In genomic region chr11:67448220-67448609, GRCh38 we compare ENCODE assay signal across 20 cellular contexts. TPM values are rescaled to one million over a fixed set of nuclear protein-coding genes. Genes with fewer than 3 reads are reported as not detected.
A peak's percentile ranks its signal among the peaks of the same experiment; 100 is the strongest.
DNase-seq lines count a peak whose midpoint lies in the region; ATAC-seq, FAIRE-seq and TF ChIP-seq lines count a peak whose summit lies in the region.
"Had no signal": no experiment of that assay in that cellular context is flagged by ENCODE, and none has a peak within 500 bp of the region (broad histone marks: within the 10 kb centered on the region; RNA-seq: fewer than 3 reads in every experiment).

No MANE protein-coding gene starts in this region.

- no peak for DNase-seq in activated CD4-positive, alpha-beta T cell treated with anti-CD3 and anti-CD28 coated beads for 36 hours
- no peak for DNase-seq in activated CD4-positive, alpha-beta T cell treated with anti-CD3 and anti-CD28 coated beads, Interleukin-2, amount 10 ng/mL, durations not matched to agents 24 days and 14 days
- peak; percentile 48 for DNase-seq in kidney
- DNase-seq in neuronal stem cell (ENCODE audit: low spot score), result no peak
- DNase-seq in anterior cingulate cortex (lab: John Stamatoyannopoulos, UW), result no peak
- DNase-seq in body of pancreas, result no peak
- DNase-seq: 8988T, Caco-2, DMS53, H9, Kasumi-1, NCI-H2029, NCI-H2171 treated with DMSO at 0.1 percent for 48 hours, NCI-H510A had no signal

- no peak overlapping the region for H3K4me3 Mint-ChIP-seq in activated CD4-positive, alpha-beta T cell treated with anti-CD3 and anti-CD28 coated beads for 36 hours
- no peak overlapping the region for H3K4me3 Mint-ChIP-seq in activated CD4-positive, alpha-beta T cell treated with anti-CD3 and anti-CD28 coated beads, Interleukin-2, amount 10 ng/mL, durations not matched to agents 24 days and 14 days
- H3K4me3 Mint-ChIP-seq: H9 had no signal

- peak overlapping the region; percentile 19 for H3K27ac Mint-ChIP-seq in activated CD4-positive, alpha-beta T cell treated with anti-CD3 and anti-CD28 coated beads for 36 hours
- H3K27ac Mint-ChIP-seq in activated CD4-positive, alpha-beta T cell treated with anti-CD3 and anti-CD28 coated beads, Interleukin-2, amount 10 ng/mL, durations not matched to agents 24 days and 14 days, result no peak overlapping the region
- H3K27ac Mint-ChIP-seq: H9 had no signal

- H2AFZ ChIP-seq in neuronal stem cell (ENCODE audit: low read length), result no peak overlapping the region

- TF ChIP-seq CTCF in DOHH2 (IDR thresholded peaks at IDR 0.05; ENCODE audit: low read depth, low read length, poor library complexity, severe bottlenecking), result no peak
- no peak for TF ChIP-seq CTCF in kidney (IDR thresholded peaks at IDR 0.05; ENCODE audit: borderline replicate concordance, extremely low read depth, insufficient read depth)
- no peak for TF ChIP-seq CTCF in body of pancreas (IDR thresholded peaks at IDR 0.05)

- ATAC-seq in activated CD4-positive, alpha-beta T cell treated with anti-CD3 and anti-CD28 coated beads for 36 hours, result no peak
- ATAC-seq in HG03139 (IDR thresholded peaks at IDR 0.05; ENCODE audit: unreplicated experiment) (no peak), body of pancreas (no peak)

- FAIRE-seq in kidney (lab: Jason Lieb, UNC), result no peak
- FAIRE-seq: GM12891, RCC 7860 had no signal

- H3K79me1 ChIP-seq in neuronal stem cell (ENCODE audit: low read depth, low read length), result no peaks in the 10 kb centered on the region

- H3K27ac ChIP-seq in DOHH2 (ENCODE audit: low read depth, low read length), result peak overlapping the region; percentile 4; the same call in 1 of the 2 replicates
- H3K27ac ChIP-seq in kidney (ENCODE audit: low read depth in 2 of 2, low read length in 2 of 2), result no peak overlapping the region
- H3K27ac ChIP-seq in neuronal stem cell (replicated peaks; ENCODE audit: low read length), result no peak overlapping the region
- H3K27ac ChIP-seq in body of pancreas, result no peak overlapping the region
- H3K27ac ChIP-seq: BLaER1 treated with 17β-estradiol and CSF1 and Interleukin-3, amounts not matched to agents 10 nM and 100 nM had no signal

- H3K27me3 ChIP-seq in DOHH2 (ENCODE audit: control insufficient read depth, low read length) (no peaks in the 10 kb centered on the region), neuronal stem cell (ENCODE audit: control insufficient read depth in 3 of 3, insufficient read depth in 3 of 3, low read depth in 1 of 3, low read length in 3 of 3) (no peaks in the 10 kb centered on the region), body of pancreas (no peaks in the 10 kb centered on the region)
- H3K27me3 ChIP-seq: BLaER1 treated with 17β-estradiol and CSF1 and Interleukin-3, amounts not matched to agents 10 nM and 100 nM had no signal

- H2BK5ac ChIP-seq in neuronal stem cell (ENCODE audit: low read length), result no peak overlapping the region

- H3K14ac ChIP-seq in neuronal stem cell (ENCODE audit: low read length), result no peak overlapping the region

- H3K18ac ChIP-seq in neuronal stem cell (ENCODE audit: low read length), result no peak overlapping the region

- no peak overlapping the region for H2BK120ac ChIP-seq in neuronal stem cell (ENCODE audit: low read depth, low read length)

- no peak overlapping the region for H3K4me2 ChIP-seq in DOHH2 (ENCODE audit: low read length)
- H3K4me2 ChIP-seq in neuronal stem cell (ENCODE audit: insufficient read depth, low read length, poor library complexity, severe bottlenecking), result no peak overlapping the region

- H2BK15ac ChIP-seq in neuronal stem cell (ENCODE audit: low read length), result no peak overlapping the region

- H3K9me3 Mint-ChIP-seq in activated CD4-positive, alpha-beta T cell treated with anti-CD3 and anti-CD28 coated beads for 36 hours (ENCODE audit: low read depth), result no peaks in the 10 kb centered on the region
- no peaks in the 10 kb centered on the region for H3K9me3 Mint-ChIP-seq in activated CD4-positive, alpha-beta T cell treated with anti-CD3 and anti-CD28 coated beads, Interleukin-2, amount 10 ng/mL, durations not matched to agents 24 days and 14 days
- H3K9me3 Mint-ChIP-seq: H9 had no signal

- no peak for TF ChIP-seq POLR2A in body of pancreas (IDR thresholded peaks at IDR 0.05)

- no peaks in the 10 kb centered on the region for H3K27me3 Mint-ChIP-seq in activated CD4-positive, alpha-beta T cell treated with anti-CD3 and anti-CD28 coated beads for 36 hours
- H3K27me3 Mint-ChIP-seq in activated CD4-positive, alpha-beta T cell treated with anti-CD3 and anti-CD28 coated beads, Interleukin-2, amount 10 ng/mL, durations not matched to agents 24 days and 14 days, result peaks cover 3% of the 10 kb centered on the region

- H3K9me3 ChIP-seq in DOHH2 (ENCODE audit: control insufficient read depth, insufficient read depth, low read length), result no peaks in the 10 kb centered on the region
- H3K9me3 ChIP-seq in kidney (ENCODE audit: control insufficient read depth in 1 of 2, low read length in 2 of 2), result no peaks in the 10 kb centered on the region
- no peaks in the 10 kb centered on the region for H3K9me3 ChIP-seq in neuronal stem cell (replicated peaks in 1 of 2; ENCODE audit: control insufficient read depth in 2 of 2, insufficient read depth in 1 of 2, low read depth in 1 of 2, low read length in 2 of 2)
- no peaks in the 10 kb centered on the region for H3K9me3 ChIP-seq in body of pancreas
- H3K9me3 ChIP-seq: BLaER1 treated with 17β-estradiol and CSF1 and Interleukin-3, amounts not matched to agents 10 nM and 100 nM; Caco-2 had no signal

- H3K9ac ChIP-seq in kidney (ENCODE audit: low read length in 2 of 2) (no peak overlapping the region), neuronal stem cell (ENCODE audit: low read depth, low read length, poor library complexity) (no peak overlapping the region)
- H3K9ac ChIP-seq: BLaER1 treated with 17β-estradiol and CSF1 and Interleukin-3, amounts not matched to agents 10 nM and 100 nM had no signal

- H3K4me3 ChIP-seq in DOHH2 (ENCODE audit: low read length) (no peak overlapping the region), kidney (ENCODE audit: low read length in 2 of 2) (no peak overlapping the region), neuronal stem cell (ENCODE audit: low read length in 2 of 2) (no peak overlapping the region), body of pancreas (no peak overlapping the region)
- H3K4me3 ChIP-seq: BLaER1 treated with 17β-estradiol and CSF1 and Interleukin-3, amounts not matched to agents 10 nM and 100 nM had no signal

- no peaks in the 10 kb centered on the region for H3K9me2 ChIP-seq in DOHH2 (replicated peaks; ENCODE audit: control insufficient read depth, low read length)

- peaks cover 18% of the 10 kb centered on the region for H3K79me2 ChIP-seq in DOHH2 (ENCODE audit: control insufficient read depth, low read length)

- no peaks in the 10 kb centered on the region for H4K20me1 ChIP-seq in DOHH2 (ENCODE audit: control insufficient read depth, insufficient read depth, low read depth, low read length)
- H4K20me1 ChIP-seq: BLaER1 treated with 17β-estradiol and CSF1 and Interleukin-3, amounts not matched to agents 10 nM and 100 nM had no signal

- H3K36me3 Mint-ChIP-seq in activated CD4-positive, alpha-beta T cell treated with anti-CD3 and anti-CD28 coated beads for 36 hours (ENCODE audit: low read depth), result no peaks in the 10 kb centered on the region
- H3K36me3 Mint-ChIP-seq in activated CD4-positive, alpha-beta T cell treated with anti-CD3 and anti-CD28 coated beads, Interleukin-2, amount 10 ng/mL, durations not matched to agents 24 days and 14 days (ENCODE audit: low read depth), result no peaks in the 10 kb centered on the region

- intact Hi-C loops in activated CD4-positive, alpha-beta T cell treated with anti-CD3 and anti-CD28 coated beads for 36 hours (cut with DNase I, micrococcal nuclease), result no loop called here
- intact Hi-C loops in activated CD4-positive, alpha-beta T cell treated with anti-CD3 and anti-CD28 coated beads, Interleukin-2, amount 10 ng/mL, durations not matched to agents 24 days and 14 days (cut with micrococcal nuclease), result no loop called here
- intact Hi-C loops in kidney (cut with DNase I) (no loop called here), body of pancreas (cut with DNase I) (no loop called here)

- no CpG with 5 or more reads among the region's 7 CpGs for WGBS in neuronal stem cell (ENCODE audit: extremely low coverage in 2 of 2, insufficient read length in 2 of 2, insufficient replicate concordance in 1 of 2), 2 donors
- 87 to 91% methylated on average over 7 of the region's 7 CpGs for WGBS in body of pancreas, 2 donors

- CTCF ChIA-PET in activated CD4-positive, alpha-beta T cell treated with anti-CD3 and anti-CD28 coated beads for 36 hours (lab: Charles Lee), result interaction anchor here (1.2 to 1.4 kb wide), 2 partner anchors 9 to 10 kb away, joined by 4 read pairs; partner anchors contain the start of gene PTPRCAP

- H3K23ac ChIP-seq in neuronal stem cell (ENCODE audit: low read depth, low read length, poor library complexity), result no peak overlapping the region

- peaks cover 23% of the 10 kb centered on the region for H3F3A ChIP-seq in DOHH2 (ENCODE audit: control insufficient read depth, insufficient read depth)

- POLR2A ChIA-PET in activated CD4-positive, alpha-beta T cell treated with anti-CD3 and anti-CD28 coated beads for 36 hours (lab: Charles Lee), result interaction anchor here (0.5 kb wide), 1 partner anchor 26 kb away, joined by 4 read pairs; no protein-coding TSS in a partner anchor

- peak overlapping the region; percentile 72 for H2AK5ac ChIP-seq in neuronal stem cell (ENCODE audit: low read depth, low read length)

- H3K4ac ChIP-seq in neuronal stem cell (ENCODE audit: low read length), result no peak overlapping the region

- no peak overlapping the region for H4K91ac ChIP-seq in neuronal stem cell (ENCODE audit: low read depth, low read length, poor library complexity)

- no peaks in the 10 kb centered on the region for H3K36me3 ChIP-seq in DOHH2 (ENCODE audit: control insufficient read depth, low read length)
- H3K36me3 ChIP-seq in kidney (ENCODE audit: control insufficient read depth in 1 of 2, insufficient read depth in 2 of 2, low read length in 2 of 2), result no peaks in the 10 kb centered on the region
- no peaks in the 10 kb centered on the region for H3K36me3 ChIP-seq in neuronal stem cell (replicated peaks in 1 of 2; ENCODE audit: control insufficient read depth in 2 of 2, insufficient read depth in 2 of 2, low read length in 2 of 2)
- H3K36me3 ChIP-seq in body of pancreas (replicated peaks in 1 of 2; ENCODE audit: insufficient read depth in 1 of 2, low read depth in 2 of 2), result no peaks in the 10 kb centered on the region
- H3K36me3 ChIP-seq: BLaER1 treated with 17β-estradiol and CSF1 and Interleukin-3, amounts not matched to agents 10 nM and 100 nM had no signal

- H4K8ac ChIP-seq in neuronal stem cell (ENCODE audit: low read depth, low read length), result no peak overlapping the region

- H3K4me1 ChIP-seq in DOHH2 (ENCODE audit: control insufficient read depth, low read length) (peaks cover 73% of the 10 kb centered on the region), kidney (ENCODE audit: control insufficient read depth in 1 of 2, insufficient read depth in 1 of 2, low read depth in 1 of 2, low read length in 2 of 2) (peaks cover 3 to 4% of the 10 kb centered on the region in 2 donors), neuronal stem cell (ENCODE audit: control insufficient read depth in 2 of 2, insufficient read depth in 1 of 2, low read depth in 1 of 2, low read length in 2 of 2) (peaks cover 5 to 15% of the 10 kb centered on the region in 2 donors), body of pancreas (peaks cover 18% of the 10 kb centered on the region)

- peaks cover 54% of the 10 kb centered on the region for H3K4me1 Mint-ChIP-seq in activated CD4-positive, alpha-beta T cell treated with anti-CD3 and anti-CD28 coated beads for 36 hours
- peaks cover 38% of the 10 kb centered on the region for H3K4me1 Mint-ChIP-seq in activated CD4-positive, alpha-beta T cell treated with anti-CD3 and anti-CD28 coated beads, Interleukin-2, amount 10 ng/mL, durations not matched to agents 24 days and 14 days

- H2BK12ac ChIP-seq in neuronal stem cell (ENCODE audit: low read length), result no peak overlapping the region

RNA-seq across cellular contexts. Expression of gene GPR152, which starts 4.3 kb away (rescaled TPM):
- not detected for total RNA-seq in activated CD4-positive, alpha-beta T cell treated with anti-CD3 and anti-CD28 coated beads for 36 hours
- not detected in 2 replicates for total RNA-seq in activated CD4-positive, alpha-beta T cell treated with anti-CD3 and anti-CD28 coated beads, Interleukin-2, amount 10 ng/mL, durations not matched to agents 24 days and 14 days
- not detected for total RNA-seq in kidney
- polyA plus RNA-seq in kidney (ENCODE audit: insufficient read depth, low read depth, low replicate concordance), result not detected
- not detected for polyA plus RNA-seq in neuronal stem cell (2013, experiment 1 of 2)
- not detected for polyA plus RNA-seq in neuronal stem cell (2013, experiment 2 of 2)
- total RNA-seq in body of pancreas, result not detected
- total RNA-seq: Caco-2, G401, H9 had no signal

RNA-seq across cellular contexts. Expression of gene CORO1B, which starts 4.9 kb away (rescaled TPM):
- 100 to 1,000 TPM; 178 to 285 TPM for total RNA-seq in activated CD4-positive, alpha-beta T cell treated with anti-CD3 and anti-CD28 coated beads for 36 hours
- total RNA-seq in activated CD4-positive, alpha-beta T cell treated with anti-CD3 and anti-CD28 coated beads, Interleukin-2, amount 10 ng/mL, durations not matched to agents 24 days and 14 days, result 251 and 259 TPM in 2 replicates
- total RNA-seq in kidney (121 TPM), body of pancreas (10 to 100 TPM; 53.1 to 55.3 TPM)
- 67.2 TPM for polyA plus RNA-seq in kidney (ENCODE audit: insufficient read depth, low read depth, low replicate concordance)
- 42.6 TPM for polyA plus RNA-seq in neuronal stem cell (2013, experiment 1 of 2)
- polyA plus RNA-seq in neuronal stem cell (2013, experiment 2 of 2), result 44.9 TPM

RNA-seq across cellular contexts. Expression of gene CABP4, which starts 6.9 kb away (rescaled TPM):
- total RNA-seq in activated CD4-positive, alpha-beta T cell treated with anti-CD3 and anti-CD28 coated beads for 36 hours, result under 1 TPM; 0.37 to 0.46 TPM
- 0.66 and 0.68 TPM in 2 replicates for total RNA-seq in activated CD4-positive, alpha-beta T cell treated with anti-CD3 and anti-CD28 coated beads, Interleukin-2, amount 10 ng/mL, durations not matched to agents 24 days and 14 days
- total RNA-seq in kidney, result 3.1 TPM
- polyA plus RNA-seq in kidney (ENCODE audit: insufficient read depth, low read depth, low replicate concordance), result 0.49 TPM
- polyA plus RNA-seq in neuronal stem cell (2013, experiment 1 of 2), result 0.01 TPM
- 0.04 TPM for polyA plus RNA-seq in neuronal stem cell (2013, experiment 2 of 2)
- 1 to 10 TPM in 1 of 2 donors, not detected in 1; 3.1 TPM for total RNA-seq in body of pancreas
- total RNA-seq: Caco-2, G401, H9 had no signal

RNA-seq across cellular contexts. Expression of gene PTPRCAP, which starts 10.7 kb away (rescaled TPM):
- 10 to 100 TPM; 80.1 to 83.4 TPM for total RNA-seq in activated CD4-positive, alpha-beta T cell treated with anti-CD3 and anti-CD28 coated beads for 36 hours
- total RNA-seq in activated CD4-positive, alpha-beta T cell treated with anti-CD3 and anti-CD28 coated beads, Interleukin-2, amount 10 ng/mL, durations not matched to agents 24 days and 14 days, result 85.1 and 90.3 TPM in 2 replicates
- total RNA-seq in kidney (20.3 TPM), body of pancreas (1 to 10 TPM; 6.0 to 6.9 TPM)
- polyA plus RNA-seq in kidney (ENCODE audit: insufficient read depth, low read depth, low replicate concordance), result 4.7 TPM
- polyA plus RNA-seq in neuronal stem cell (2013, experiment 1 of 2), result 0.49 TPM
- polyA plus RNA-seq in neuronal stem cell (2013, experiment 2 of 2), result 0.71 TPM
- total RNA-seq: G401 had no signal

RNA-seq across cellular contexts. Expression of gene RPS6KB2, which starts 19.9 kb away (rescaled TPM):
- total RNA-seq in activated CD4-positive, alpha-beta T cell treated with anti-CD3 and anti-CD28 coated beads for 36 hours, result 10 to 100 TPM; 53.4 to 57.2 TPM
- total RNA-seq in activated CD4-positive, alpha-beta T cell treated with anti-CD3 and anti-CD28 coated beads, Interleukin-2, amount 10 ng/mL, durations not matched to agents 24 days and 14 days, result 79.3 and 83.1 TPM in 2 replicates
- total RNA-seq in kidney, result 41.3 TPM
- 45.4 TPM for polyA plus RNA-seq in kidney (ENCODE audit: insufficient read depth, low read depth, low replicate concordance)
- 26.4 TPM for polyA plus RNA-seq in neuronal stem cell (2013, experiment 1 of 2)
- 24.3 TPM for polyA plus RNA-seq in neuronal stem cell (2013, experiment 2 of 2)
- total RNA-seq in body of pancreas, result 10 to 100 TPM; 34.9 to 36.1 TPM
